ENCODE assay signal across 1 cellular context in the genomic region with DNA sequence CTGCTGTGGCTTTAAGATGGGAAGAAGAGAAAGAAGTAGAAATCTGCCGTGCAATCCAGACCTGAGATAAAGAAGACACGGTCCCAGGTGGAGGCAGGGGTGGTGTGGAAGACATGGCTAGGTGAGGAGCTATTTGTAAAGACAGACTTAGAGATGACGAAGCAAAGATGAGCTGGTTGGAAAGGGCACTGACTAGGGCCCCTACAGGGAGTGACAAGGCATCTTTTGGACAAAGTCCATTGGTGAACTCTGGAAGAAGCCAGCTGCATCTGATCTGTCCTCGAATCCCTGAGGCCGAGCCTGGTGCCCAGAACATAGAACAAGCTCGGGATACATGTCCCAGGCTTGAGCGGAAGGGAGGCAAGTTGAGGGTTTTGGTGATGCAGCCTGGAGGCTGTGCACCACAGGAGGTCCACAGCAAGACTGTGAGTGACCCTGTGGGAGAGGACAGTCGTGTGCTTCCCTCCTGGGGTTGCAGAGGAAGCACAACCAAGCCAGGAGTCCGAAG.
A peak's percentile ranks its signal among the peaks of the same experiment; 100 is the strongest.
TF ChIP-seq lines count a peak whose summit lies in the region.

No MANE protein-coding gene starts in this region.

TF ChIP-seq in K562, 482 proteins besides CTCF, POLR2A, EP300 and RAD21 (continued from another document):
- TF ChIP-seq, protein P1, sequence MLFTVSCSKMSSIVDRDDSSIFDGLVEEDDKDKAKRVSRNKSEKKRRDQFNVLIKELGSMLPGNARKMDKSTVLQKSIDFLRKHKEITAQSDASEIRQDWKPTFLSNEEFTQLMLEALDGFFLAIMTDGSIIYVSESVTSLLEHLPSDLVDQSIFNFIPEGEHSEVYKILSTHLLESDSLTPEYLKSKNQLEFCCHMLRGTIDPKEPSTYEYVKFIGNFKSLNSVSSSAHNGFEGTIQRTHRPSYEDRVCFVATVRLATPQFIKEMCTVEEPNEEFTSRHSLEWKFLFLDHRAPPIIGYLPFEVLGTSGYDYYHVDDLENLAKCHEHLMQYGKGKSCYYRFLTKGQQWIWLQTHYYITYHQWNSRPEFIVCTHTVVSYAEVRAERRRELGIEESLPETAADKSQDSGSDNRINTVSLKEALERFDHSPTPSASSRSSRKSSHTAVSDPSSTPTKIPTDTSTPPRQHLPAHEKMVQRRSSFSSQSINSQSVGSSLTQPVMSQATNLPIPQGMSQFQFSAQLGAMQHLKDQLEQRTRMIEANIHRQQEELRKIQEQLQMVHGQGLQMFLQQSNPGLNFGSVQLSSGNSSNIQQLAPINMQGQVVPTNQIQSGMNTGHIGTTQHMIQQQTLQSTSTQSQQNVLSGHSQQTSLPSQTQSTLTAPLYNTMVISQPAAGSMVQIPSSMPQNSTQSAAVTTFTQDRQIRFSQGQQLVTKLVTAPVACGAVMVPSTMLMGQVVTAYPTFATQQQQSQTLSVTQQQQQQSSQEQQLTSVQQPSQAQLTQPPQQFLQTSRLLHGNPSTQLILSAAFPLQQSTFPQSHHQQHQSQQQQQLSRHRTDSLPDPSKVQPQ (CRISPR knock-in tag; IDR thresholded peaks at IDR 0.05; ENCODE audit: borderline replicate concordance), result no peak
- TF ChIP-seq NFE2 (IDR thresholded peaks at IDR 0.05; ENCODE audit: low read depth) (peak; percentile 76), MAFK (IDR thresholded peaks at IDR 0.05; ENCODE audit: low read length) (peak; percentile 43; the same call in 1 of the 2 replicates), MAFG (tag; conservative IDR thresholded peaks at IDR 0.05) (peak; percentile 91)
